Comparison of ENCODE assay signal across 9 cellular contexts in genomic region chr5:180799194-180799593, GRCh38. TPM values are rescaled to one million over a fixed set of nuclear protein-coding genes. Genes with fewer than 3 reads are reported as not detected.
DNase-seq lines count a peak whose midpoint lies in the region; ATAC-seq and TF ChIP-seq lines count a peak whose summit lies in the region.
"Had no signal": no experiment of that assay in that cellular context is flagged by ENCODE, and none has a peak within 500 bp of the region (broad histone marks: within the 10 kb centered on the region; RNA-seq: fewer than 3 reads in every experiment).

No MANE protein-coding gene starts in this region.

- H3K27me3 Mint-ChIP-seq in GM23338 (ENCODE audit: insufficient read depth, low read depth, poor library complexity) = peaks cover 4% of the 10 kb centered on the region
- no peaks in the 10 kb centered on the region for H3K27me3 Mint-ChIP-seq in activated naive CD8-positive, alpha-beta T cell treated with anti-CD3 and anti-CD28 coated beads, Interleukin-2, amount 50 U/mL, for 24 hours

- no peaks in the 10 kb centered on the region for H3K9me3 Mint-ChIP-seq in GM23338
- no peaks in the 10 kb centered on the region for H3K9me3 Mint-ChIP-seq in activated naive CD8-positive, alpha-beta T cell treated with anti-CD3 and anti-CD28 coated beads, Interleukin-2, amount 50 U/mL, for 24 hours

- no peaks in the 10 kb centered on the region for H3K36me3 ChIP-seq in GM23338 (ENCODE audit: insufficient read depth)
- H3K36me3 ChIP-seq in right lobe of liver = peaks cover 0 to 15% (median 2%) of the 10 kb centered on the region in 4 donors

- ATAC-seq in GM23338 = peak; percentile 35
- ATAC-seq in activated naive CD8-positive, alpha-beta T cell treated with anti-CD3 and anti-CD28 coated beads, Interleukin-2, amount 50 U/mL, for 24 hours = no peak
- peak in 1 of 4 donors; percentile 7 for ATAC-seq in right lobe of liver
- ATAC-seq in GM18868 (IDR thresholded peaks at IDR 0.05; ENCODE audit: unreplicated experiment) = no peak
- no peak for ATAC-seq in GM21360 (IDR thresholded peaks at IDR 0.05; ENCODE audit: unreplicated experiment)

- peaks cover 23% of the 10 kb centered on the region for H3K4me1 ChIP-seq in GM23338 (ENCODE audit: insufficient read depth)
- H3K4me1 ChIP-seq in right lobe of liver = peaks cover 0 to 71% (median 22%) of the 10 kb centered on the region in 4 donors

- no peak for DNase-seq in AG10803 (ENCODE audit: low read depth)
- DNase-seq in GM23338 (ENCODE audit: low spot score) = peak; percentile 81
- DNase-seq in activated naive CD8-positive, alpha-beta T cell treated with anti-CD3 and anti-CD28 coated beads, Interleukin-2, amount 50 U/mL, for 24 hours = no peak
- DNase-seq in right lobe of liver = peak in 1 of 3 donors; percentile 61
- no peak for DNase-seq in stimulated activated CD8-positive, alpha-beta memory T cell treated with anti-CD3 and anti-CD28 coated beads, Interleukin-4, amount 100 ng/mL, for 48 hours
- DNase-seq in AML-193 (lab: John Stamatoyannopoulos, UW) = no peak
- DNase-seq: OCI-M1 had no signal

- H3K79me2 ChIP-seq in GM23338 (replicated peaks; ENCODE audit: insufficient read depth) = peaks cover 79% of the 10 kb centered on the region

- H3K4me3 ChIP-seq in AG10803 (ENCODE audit: low read length) (peak overlapping the region; percentile 38), GM23338 (no peak overlapping the region), right lobe of liver (no peak overlapping the region)

- H3K27ac Mint-ChIP-seq in GM23338 = no peak overlapping the region
- H3K27ac Mint-ChIP-seq in activated naive CD8-positive, alpha-beta T cell treated with anti-CD3 and anti-CD28 coated beads, Interleukin-2, amount 50 U/mL, for 24 hours = peak overlapping the region; percentile 15

- H4K20me1 ChIP-seq in GM23338 (replicated peaks; ENCODE audit: insufficient read depth) = peaks cover 58% of the 10 kb centered on the region

- WGBS in right lobe of liver (ENCODE audit: insufficient coverage, low coverage, low lambda C conversion rate, missing lambda C conversion rate) = 46% methylated on average over 4 of the region's 4 CpGs

- H3F3A ChIP-seq in GM23338 (replicated peaks; ENCODE audit: low read depth) = 0 out of 2 replicates have a peak, but pooled peaks cover 6% of the 10 kb centered on the region

- H3K27me3 ChIP-seq in GM23338 (ENCODE audit: insufficient read depth) (no peaks in the 10 kb centered on the region), right lobe of liver (no peaks in the 10 kb centered on the region)

- 0 out of 2 replicates have a peak, but pooled peaks have one; percentile 13 for TF ChIP-seq CTCF in AG10803 (conservative IDR thresholded peaks at IDR 0.05; ENCODE audit: low read length)
- TF ChIP-seq CTCF in GM23338 (conservative IDR thresholded peaks at IDR 0.05; ENCODE audit: low read depth in 2 of 2) = peak; percentile 68 to 87
- peak; percentile 19 to 44 (median 32) for TF ChIP-seq CTCF in right lobe of liver (IDR thresholded peaks at IDR 0.05)

- H3K9me3 ChIP-seq in right lobe of liver = no peaks in the 10 kb centered on the region

- H3K27ac ChIP-seq in GM23338 (ENCODE audit: low read depth) = no peak overlapping the region
- no peak overlapping the region for H3K27ac ChIP-seq in right lobe of liver

- intact Hi-C loops in right lobe of liver (cut with DNase I) = no loop called here

- peaks cover 9% of the 10 kb centered on the region for H3K36me3 Mint-ChIP-seq in GM23338 (ENCODE audit: low read depth)
- H3K36me3 Mint-ChIP-seq in activated naive CD8-positive, alpha-beta T cell treated with anti-CD3 and anti-CD28 coated beads, Interleukin-2, amount 50 U/mL, for 24 hours (ENCODE audit: low read depth) = peaks cover 51% of the 10 kb centered on the region

- H3K4me3 Mint-ChIP-seq in GM23338 = no peak overlapping the region; the same call in 2 of the 3 replicates
- no peak overlapping the region for H3K4me3 Mint-ChIP-seq in activated naive CD8-positive, alpha-beta T cell treated with anti-CD3 and anti-CD28 coated beads, Interleukin-2, amount 50 U/mL, for 24 hours

- TF ChIP-seq POLR2A in right lobe of liver (IDR thresholded peaks at IDR 0.05) = no peak

- H3K4me2 ChIP-seq in GM23338 = 0 out of 2 replicates have a peak overlapping the region, but pooled peaks have one; percentile 23

- H3K4me1 Mint-ChIP-seq in GM23338 = peaks cover 48% of the 10 kb centered on the region
- H3K4me1 Mint-ChIP-seq in activated naive CD8-positive, alpha-beta T cell treated with anti-CD3 and anti-CD28 coated beads, Interleukin-2, amount 50 U/mL, for 24 hours = peaks cover 79% of the 10 kb centered on the region

- no peak overlapping the region for H2AFZ ChIP-seq in GM23338

- no peaks in the 10 kb centered on the region for H3K9me2 ChIP-seq in GM23338 (ENCODE audit: insufficient read depth)

TF ChIP-seq in GM23338, 12 proteins besides CTCF, POLR2A, EP300 and RAD21 (continues in another document):
- no peak for TF ChIP-seq NANOG (IDR thresholded peaks at IDR 0.05; ENCODE audit: borderline replicate concordance)
- TF ChIP-seq ETS1 (IDR thresholded peaks at IDR 0.05) = no peak
- no peak for TF ChIP-seq CREB1 (CRISPR knock-in tag; IDR thresholded peaks at IDR 0.05; ENCODE audit: low read depth)
- TF ChIP-seq EZH2phosphoT487 (IDR thresholded peaks at IDR 0.05; ENCODE audit: unreplicated experiment) = no peak
- TF ChIP-seq POLR2AphosphoS5 (IDR thresholded peaks at IDR 0.05; ENCODE audit: low read depth) = no peak
- TF ChIP-seq EZH2 (IDR thresholded peaks at IDR 0.05; ENCODE audit: low read depth, unreplicated experiment) = no peak
- no peak for TF ChIP-seq REST (IDR thresholded peaks at IDR 0.05; ENCODE audit: unreplicated experiment)
- TF ChIP-seq ZNF331 (CRISPR knock-in tag; IDR thresholded peaks at IDR 0.05; ENCODE audit: low read depth) = no peak
- TF ChIP-seq JUNB (IDR thresholded peaks at IDR 0.05; ENCODE audit: unreplicated experiment) = no peak
- TF ChIP-seq STAT1 (IDR thresholded peaks at IDR 0.05; ENCODE audit: unreplicated experiment) = no peak
- TF ChIP-seq ZNF114 (CRISPR knock-in tag; IDR thresholded peaks at IDR 0.05) = no peak

RNA-seq across cellular contexts. Expression of gene MGAT1, which starts 3.4 kb away (rescaled TPM):
- 81.4 and 97.5 TPM in 2 replicates for total RNA-seq in GM23338 (2014; rRNA removed; shearing (Covaris generic))
- polyA plus RNA-seq in GM23338 (2016; fragmentation: Nextera tagmentation; extraction: Ambion mirVana) = 23.6 and 23.7 TPM in 2 replicates
- 100 to 1,000 TPM in 4 of 6 experiments, 10 to 100 TPM in 2; 99.7 to 136 (median 106) TPM for total RNA-seq in right lobe of liver

RNA-seq across cellular contexts. Expression of gene OR2Y1, which starts 59.3 kb away (rescaled TPM):
- total RNA-seq in GM23338 (2014; rRNA removed; shearing (Covaris generic)) = not detected in 2 replicates
- polyA plus RNA-seq in GM23338 (2016; fragmentation: Nextera tagmentation; extraction: Ambion mirVana) = not detected in 2 replicates
- not detected for total RNA-seq in right lobe of liver

Comparison
In these comparisons a context has a peak if more than half of its experiments do, and no peak if none do; other contexts are left out.
1. CTCF ChIP-seq: peak in every context shown above with its lines; median percentile 78 in GM23338; 32 in right lobe of liver; 13 in AG10803.